In the genomic region with DNA sequence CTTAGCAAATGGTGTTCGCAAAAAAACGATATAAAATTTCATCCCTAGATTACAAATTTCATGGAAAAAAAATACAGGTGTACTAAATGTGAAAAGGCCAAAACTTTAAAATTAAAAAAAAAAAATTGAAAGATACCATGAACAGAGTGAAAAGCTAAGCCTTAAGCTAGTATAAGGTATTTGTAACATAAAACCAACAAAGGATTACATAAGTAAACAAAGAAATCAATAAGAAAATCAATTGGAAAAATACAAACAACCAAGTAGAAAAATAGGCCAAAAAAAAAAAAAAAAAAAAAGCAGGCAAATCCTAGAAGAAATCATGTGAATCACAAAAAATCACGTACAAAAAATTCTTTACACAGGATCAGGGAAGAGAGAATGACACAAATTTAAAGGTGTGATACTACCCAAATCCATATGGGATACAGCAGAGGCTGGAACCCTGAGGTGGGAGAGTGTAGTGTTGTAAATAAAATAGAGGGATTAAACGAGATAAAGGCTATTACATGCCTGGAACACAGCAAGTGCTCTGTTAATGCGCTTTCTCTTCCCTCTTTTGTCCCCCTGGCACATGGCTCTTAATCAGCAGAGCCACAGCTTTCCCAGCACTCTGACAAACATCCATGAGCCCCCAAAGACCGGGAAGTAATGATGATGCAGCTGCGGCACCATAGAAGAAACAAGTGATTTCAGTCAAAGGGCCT, we compare ENCODE assay signal across 19 cellular contexts.
"Had no signal": no experiment of that assay in that cellular context is flagged by ENCODE, and none has a peak within 500 bp of the region (broad histone marks: within the 10 kb centered on the region; RNA-seq: fewer than 3 reads in every experiment).

No MANE protein-coding gene starts in this region.

- DNase-seq: activated CD4-positive, alpha-beta memory T cell treated with anti-CD3 and anti-CD28 coated beads for 36 hours; activated CD4-positive, alpha-beta T cell treated with anti-CD3 and anti-CD28 coated beads for 36 hours; activated T-cell treated with anti-CD3 and anti-CD28 coated beads for 4 hours; body of pancreas; colonic mucosa; endodermal cell; foreskin fibroblast; hypothalamus; stimulated activated CD4-positive, alpha-beta T cell treated with anti-CD3 and anti-CD28 coated beads, Interleukin-12 subunit alpha, Interleukin-12 subunit beta, amount 100 ng/mL, for 4 hours; stimulated activated CD4-positive, alpha-beta T cell treated with anti-CD3 and anti-CD28 coated beads, Interleukin-1b, Interleukin-23, amount 100 ng/mL, for 48 hours; stimulated activated naive CD4-positive, alpha-beta T cell treated with Interleukin-2 at 50 U/mL for 16 hours; SW 1271; tibial artery had no signal

- H3K4me3 ChIP-seq: body of pancreas, colonic mucosa, tibial artery had no signal

- ATAC-seq: activated CD4-positive, alpha-beta T cell treated with anti-CD3 and anti-CD28 coated beads for 36 hours; body of pancreas; left lobe of liver; WTC11 had no signal

- H3K4me1 ChIP-seq: colonic mucosa, tibial artery had no signal

- H3K4me1 Mint-ChIP-seq: activated CD4-positive, alpha-beta T cell treated with anti-CD3 and anti-CD28 coated beads for 36 hours; central memory CD8-positive, alpha-beta T cell had no signal

- H3K27me3 ChIP-seq: body of pancreas, colonic mucosa, tibial artery had no signal

- H3K27ac ChIP-seq: body of pancreas, colonic mucosa, epithelial cell of prostate, tibial artery had no signal

- H3K36me3 ChIP-seq: colonic mucosa, tibial artery had no signal

- H3K9me3 Mint-ChIP-seq: activated CD4-positive, alpha-beta memory T cell treated with anti-CD3 and anti-CD28 coated beads for 36 hours; activated T-helper 1 cell treated with anti-CD3 and anti-CD28 coated beads, Interleukin-12 subunit alpha, Interleukin-12 subunit beta, Interleukin-2, Interleukin-4 antibody, amounts not matched to agents 30 ng/mL and 10 ng/mL and 1 ng/mL, durations not matched to agents 14 hours and 24 hours and 36 hours; central memory CD8-positive, alpha-beta T cell; endodermal cell had no signal

- H3K27me3 Mint-ChIP-seq: activated CD4-positive, alpha-beta memory T cell treated with anti-CD3 and anti-CD28 coated beads for 36 hours; activated CD4-positive, alpha-beta T cell treated with anti-CD3 and anti-CD28 coated beads for 36 hours; activated naive CD8-positive, alpha-beta T cell; central memory CD8-positive, alpha-beta T cell had no signal

- H3K4me3 Mint-ChIP-seq: activated CD4-positive, alpha-beta memory T cell treated with anti-CD3 and anti-CD28 coated beads for 36 hours; activated CD4-positive, alpha-beta T cell treated with anti-CD3 and anti-CD28 coated beads for 36 hours; activated naive CD8-positive, alpha-beta T cell; activated T-helper 1 cell treated with anti-CD3 and anti-CD28 coated beads, Interleukin-12 subunit alpha, Interleukin-12 subunit beta, Interleukin-2, Interleukin-4 antibody, amounts not matched to agents 30 ng/mL and 10 ng/mL and 1 ng/mL, durations not matched to agents 14 hours and 24 hours and 36 hours; central memory CD8-positive, alpha-beta T cell; endodermal cell; WTC11 had no signal

- H3K27ac Mint-ChIP-seq: activated CD4-positive, alpha-beta memory T cell treated with anti-CD3 and anti-CD28 coated beads for 36 hours; activated CD4-positive, alpha-beta T cell treated with anti-CD3 and anti-CD28 coated beads for 36 hours; activated naive CD8-positive, alpha-beta T cell; activated T-helper 1 cell treated with anti-CD3 and anti-CD28 coated beads, Interleukin-12 subunit alpha, Interleukin-12 subunit beta, Interleukin-2, Interleukin-4 antibody, amounts not matched to agents 30 ng/mL and 10 ng/mL and 1 ng/mL, durations not matched to agents 14 hours and 24 hours and 36 hours; endodermal cell; WTC11 had no signal

- H3K9me3 ChIP-seq: body of pancreas, colonic mucosa, tibial artery had no signal
